8 cellular contexts compared by ENCODE assay signal in genomic region chr11:22829231-22830081, GRCh38. TPM values are rescaled to one million over a fixed set of nuclear protein-coding genes. Genes with fewer than 3 reads are reported as not detected.
DNase-seq lines count a peak whose midpoint lies in the region; ATAC-seq and TF ChIP-seq lines count a peak whose summit lies in the region.

SVIP (minus strand) TSS chr11:22829801; CDS start chr11:22829748, 53 bp downstream.

- no peaks in the 10 kb centered on the region for H3K9me3 Mint-ChIP-seq in activated CD8-positive, alpha-beta T cell treated with anti-CD3 and anti-CD28 coated beads, Interleukin-2, amount 10 ng/mL, durations not matched to agents 7 days and 5 days (ENCODE audit: insufficient read depth)

- intact Hi-C loops in lower lobe of right lung (cut with DNase I), result no loop called here

- ATAC-seq in GM19372 (IDR thresholded peaks at IDR 0.05; ENCODE audit: low read depth, unreplicated experiment) (peak; percentile 86), HG03521 (IDR thresholded peaks at IDR 0.05; ENCODE audit: unreplicated experiment) (peak; percentile 85), lower lobe of right lung (peak; percentile 99 to 100)
- ATAC-seq in activated CD8-positive, alpha-beta T cell treated with anti-CD3 and anti-CD28 coated beads, Interleukin-2, amount 10 ng/mL, durations not matched to agents 7 days and 5 days, result peak; percentile 90

- peak within 1 kb of the TSS; percentile 78 for H3K4me3 Mint-ChIP-seq in activated CD8-positive, alpha-beta T cell treated with anti-CD3 and anti-CD28 coated beads, Interleukin-2, amount 10 ng/mL, durations not matched to agents 7 days and 5 days

- H3K4me1 Mint-ChIP-seq in activated CD8-positive, alpha-beta T cell treated with anti-CD3 and anti-CD28 coated beads, Interleukin-2, amount 10 ng/mL, durations not matched to agents 7 days and 5 days (ENCODE audit: low read depth), result peaks cover 14% of the 10 kb centered on the region

- no peaks in the 10 kb centered on the region for H3K36me3 ChIP-seq in ectodermal cell (ENCODE audit: control insufficient read depth, insufficient read depth, low read length)
- H3K36me3 ChIP-seq in lower lobe of right lung, result peaks cover 21% of the 10 kb centered on the region

- WGBS in ectodermal cell, 2 experiments, result 2% methylated on average over 78 to 79 of the region's 79 CpGs

- no peaks in the 10 kb centered on the region for H3K27me3 Mint-ChIP-seq in activated CD8-positive, alpha-beta T cell treated with anti-CD3 and anti-CD28 coated beads, Interleukin-2, amount 10 ng/mL, durations not matched to agents 7 days and 5 days (ENCODE audit: low read depth)

- peak; percentile 68 for TF ChIP-seq CTCF in lower lobe of right lung (IDR thresholded peaks at IDR 0.05)

- CTCF ChIA-PET in activated CD8-positive, alpha-beta T cell treated with anti-CD3 and anti-CD28 coated beads, Interleukin-2, amount 10 ng/mL, durations not matched to agents 7 days and 5 days (lab: Charles Lee), result interaction anchor here (0.7 to 2.4 kb wide), 15 partner anchors 8 to 493 kb away, joined by 3 to 13 read pairs (median 4); partner anchors contain the start of gene FANCF

- no peaks in the 10 kb centered on the region for H3K4me1 ChIP-seq in ectodermal cell (ENCODE audit: control insufficient read depth, insufficient read depth, low read length)
- peaks cover 9% of the 10 kb centered on the region for H3K4me1 ChIP-seq in lower lobe of right lung

- H3K4me3 ChIP-seq in ectodermal cell (ENCODE audit: insufficient read depth, low read depth, low read length) (peak within 1 kb of the TSS; percentile 83), lower lobe of right lung (peak within 1 kb of the TSS; percentile 93)

- POLR2A ChIA-PET in activated CD8-positive, alpha-beta T cell treated with anti-CD3 and anti-CD28 coated beads, Interleukin-2, amount 10 ng/mL, durations not matched to agents 7 days and 5 days (lab: Charles Lee), result interaction anchor here (0.7 to 1.6 kb wide), 7 partner anchors 9 to 204 kb away, joined by 3 to 7 read pairs (median 3); partner anchors contain the start of gene FANCF

- DNase-seq in CD1c-positive myeloid dendritic cell (ENCODE audit: extremely low spot score) (peak; percentile 91), NCI-H774 (lab: John Stamatoyannopoulos, UW) (peak; percentile 94), lower lobe of right lung (peak; percentile 96)
- DNase-seq in activated CD8-positive, alpha-beta T cell treated with anti-CD3 and anti-CD28 coated beads, Interleukin-2, amount 10 ng/mL, durations not matched to agents 7 days and 5 days, result peak; percentile 94
- peak; percentile 76 to 93 (median 86) for DNase-seq in stimulated activated CD4-positive, alpha-beta T cell treated with anti-CD3 and anti-CD28 coated beads, TNF-alpha, amount 100 ng/mL, for 1 hour (ENCODE audit: low read depth in 3 of 3, low spot score in 1 of 3)

- peak within 1 kb of the TSS; percentile 89 for H3K27ac Mint-ChIP-seq in activated CD8-positive, alpha-beta T cell treated with anti-CD3 and anti-CD28 coated beads, Interleukin-2, amount 10 ng/mL, durations not matched to agents 7 days and 5 days

- peaks cover 15% of the 10 kb centered on the region for H3K36me3 Mint-ChIP-seq in activated CD8-positive, alpha-beta T cell treated with anti-CD3 and anti-CD28 coated beads, Interleukin-2, amount 10 ng/mL, durations not matched to agents 7 days and 5 days (ENCODE audit: low read depth)

- H3K27ac ChIP-seq in ectodermal cell (ENCODE audit: insufficient read depth, low read depth, low read length, poor library complexity, severe bottlenecking), result no peak within 1 kb of the TSS
- H3K27ac ChIP-seq in lower lobe of right lung, result peak within 1 kb of the TSS; percentile 90

- no peaks in the 10 kb centered on the region for H3K9me3 ChIP-seq in ectodermal cell (ENCODE audit: control insufficient read depth, low read length)
- H3K9me3 ChIP-seq in lower lobe of right lung, result no peaks in the 10 kb centered on the region

- H3K27me3 ChIP-seq in ectodermal cell (ENCODE audit: control insufficient read depth, insufficient read depth, low read length, poor library complexity, severe bottlenecking) (peaks cover 12% of the 10 kb centered on the region), lower lobe of right lung (ENCODE audit: low read depth) (no peaks in the 10 kb centered on the region)

RNA-seq across cellular contexts. Expression of gene SVIP, which starts in this region (rescaled TPM):
- total RNA-seq in activated CD8-positive, alpha-beta T cell treated with anti-CD3 and anti-CD28 coated beads, Interleukin-2, amount 10 ng/mL, durations not matched to agents 7 days and 5 days, result 10 to 100 TPM; 32.4 to 34.0 TPM
- 14.5 TPM for polyA plus RNA-seq in ectodermal cell (2013, experiment 1 of 4)
- 17.0 TPM for polyA plus RNA-seq in ectodermal cell (2013, experiment 2 of 4)
- polyA plus RNA-seq in ectodermal cell (2013, experiment 3 of 4), result 11.9 TPM
- polyA plus RNA-seq in ectodermal cell (2013, experiment 4 of 4), result 14.1 TPM
- total RNA-seq in lower lobe of right lung, result 27.1 TPM
